8 cellular contexts compared by ENCODE assay signal in the genomic region with DNA sequence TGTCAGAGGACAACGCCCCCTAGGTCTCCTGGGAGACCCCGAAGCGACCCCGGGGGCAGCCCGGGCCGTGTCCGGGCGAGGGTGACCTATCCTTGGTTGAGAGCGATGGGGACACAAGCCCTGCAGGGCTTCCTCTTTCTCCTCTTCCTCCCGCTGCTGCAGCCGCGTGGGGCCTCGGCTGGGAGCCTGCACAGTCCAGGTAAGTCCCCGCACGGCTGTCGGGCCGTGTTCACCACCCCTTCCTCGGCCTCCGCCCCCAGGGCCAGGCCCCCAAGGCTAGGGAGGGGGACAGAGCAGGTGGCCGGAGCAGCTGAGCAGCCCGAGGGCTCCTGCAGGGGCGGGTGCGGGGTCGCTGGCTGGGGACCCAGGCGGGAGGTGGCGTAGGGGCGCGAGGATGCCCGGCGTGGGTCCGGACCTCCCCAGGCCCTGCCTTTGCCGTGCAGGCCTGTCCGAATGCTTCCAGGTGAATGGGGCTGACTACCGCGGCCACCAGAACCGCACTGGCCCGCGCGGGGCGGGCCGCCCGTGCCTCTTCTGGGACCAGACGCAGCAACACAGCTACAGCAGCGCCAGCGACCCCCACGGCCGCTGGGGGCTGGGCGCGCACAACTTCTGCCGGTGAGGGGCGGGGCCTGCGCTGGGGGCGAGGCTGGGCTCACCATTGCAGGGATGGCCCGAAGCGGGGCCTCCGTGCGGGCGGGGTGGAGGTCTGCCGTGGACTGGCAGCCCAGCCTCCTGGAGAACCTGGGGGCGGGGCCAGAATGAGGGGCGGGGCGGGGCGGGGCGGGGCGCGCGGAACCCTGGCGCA. TPM values are rescaled to one million over a fixed set of nuclear protein-coding genes. Genes with fewer than 3 reads are reported as not detected.
DNase-seq lines count a peak whose midpoint lies in the region; ATAC-seq and TF ChIP-seq lines count a peak whose summit lies in the region.

No MANE protein-coding gene starts in this region.

- no peaks in the 10 kb centered on the region for H3K4me1 ChIP-seq in BE2C
- peaks cover 5% of the 10 kb centered on the region for H3K4me1 ChIP-seq in endodermal cell (ENCODE audit: control insufficient read depth, insufficient read depth, low read length)

- H3K9me3 Mint-ChIP-seq in endodermal cell (no peaks in the 10 kb centered on the region), progenitor cell of endocrine pancreas (ENCODE audit: low read depth) (no peaks in the 10 kb centered on the region)

- H3K9me3 ChIP-seq in BE2C (no peaks in the 10 kb centered on the region), endodermal cell (ENCODE audit: control insufficient read depth, low read length) (no peaks in the 10 kb centered on the region)

- H3K4me3 ChIP-seq in BE2C (ENCODE audit: low read depth, low read length) (peak overlapping the region; percentile 81), endodermal cell (ENCODE audit: low read length) (peak overlapping the region; percentile 88)

- peak; percentile 99 for DNase-seq in BE2C
- DNase-seq in GM20000 (ENCODE audit: low spot score) = peak; percentile 93
- peak; percentile 34 for DNase-seq in NCI-H510A treated with DMSO at 0.1 percent for 48 hours (lab: John Stamatoyannopoulos, UW)
- peak; percentile 61 for DNase-seq in activated CD4-positive, CD25-positive, alpha-beta regulatory T cell treated with anti-CD3 and anti-CD28 coated beads, Interleukin-2, amount 50 U/mL, for 72 hours
- DNase-seq in endodermal cell = peak; percentile 99
- DNase-seq in progenitor cell of endocrine pancreas (ENCODE audit: low spot score, unreplicated experiment) = peak; percentile 69

- H3K36me3 ChIP-seq in BE2C (no peaks in the 10 kb centered on the region), endodermal cell (ENCODE audit: control insufficient read depth, insufficient read depth, low read length) (no peaks in the 10 kb centered on the region)

- 0 to 3% methylated on average over 32 to 68 of the region's 68 CpGs for WGBS in endodermal cell (ENCODE audit: insufficient coverage in 1 of 2, insufficient read length in 1 of 2), 2 experiments

- no peaks in the 10 kb centered on the region; the same call in 1 of the 2 replicates for H3K27me3 ChIP-seq in BE2C
- peaks cover 4% of the 10 kb centered on the region for H3K27me3 ChIP-seq in endodermal cell (ENCODE audit: control insufficient read depth, insufficient read depth, low read length, poor library complexity, severe bottlenecking)

- peak overlapping the region; percentile 68 for H3K4me3 Mint-ChIP-seq in endodermal cell
- H3K4me3 Mint-ChIP-seq in progenitor cell of endocrine pancreas (ENCODE audit: low read depth) = no peak overlapping the region

- peaks cover 2% of the 10 kb centered on the region for H3K4me1 Mint-ChIP-seq in endodermal cell
- peaks cover 2% of the 10 kb centered on the region for H3K4me1 Mint-ChIP-seq in progenitor cell of endocrine pancreas (ENCODE audit: low read depth)

- H3K27me3 Mint-ChIP-seq in endodermal cell (ENCODE audit: insufficient read depth) (peaks cover 53% of the 10 kb centered on the region), progenitor cell of endocrine pancreas (peaks cover 39% of the 10 kb centered on the region)

- TF ChIP-seq CTCF in BE2C (IDR thresholded peaks at IDR 0.05; ENCODE audit: low read depth, low read length) = no peak
- TF ChIP-seq CTCF in GM20000 (IDR thresholded peaks at IDR 0.05; ENCODE audit: extremely low read depth, missing control alignments) = no peak
- peak; percentile 61 for TF ChIP-seq CTCF in endodermal cell (conservative IDR thresholded peaks at IDR 0.05)
- peak; percentile 10 for TF ChIP-seq CTCF in progenitor cell of endocrine pancreas (IDR thresholded peaks at IDR 0.05; ENCODE audit: unreplicated experiment)

- H3K36me3 Mint-ChIP-seq in endodermal cell (ENCODE audit: low read depth) (peaks cover 4% of the 10 kb centered on the region), progenitor cell of endocrine pancreas (ENCODE audit: insufficient read depth) (no peaks in the 10 kb centered on the region)

- no peak overlapping the region for H3K27ac ChIP-seq in endodermal cell (ENCODE audit: low read depth, low read length)

- H3K27ac Mint-ChIP-seq in endodermal cell = no peak overlapping the region
- H3K27ac Mint-ChIP-seq in progenitor cell of endocrine pancreas = no peak overlapping the region

- ATAC-seq in GM21619 (IDR thresholded peaks at IDR 0.05; ENCODE audit: unreplicated experiment) (no peak), HG02623 (IDR thresholded peaks at IDR 0.05; ENCODE audit: unreplicated experiment) (no peak)

- H3K9ac ChIP-seq in endodermal cell (ENCODE audit: extremely low read depth, low read length, poor library complexity, severe bottlenecking) = peak overlapping the region; percentile 20

RNA-seq across cellular contexts. Expression of gene KREMEN2, which starts 0.5 kb away (rescaled TPM):
- polyA plus RNA-seq in BE2C (2012; ENCODE audit: insufficient read depth, insufficient read length, low read depth) = 9.3 TPM
- total RNA-seq in endodermal cell (1 to 10 TPM; 5.0 to 8.4 TPM), progenitor cell of endocrine pancreas (0.31 and 0.47 TPM in 2 replicates)
- 2.5 TPM for polyA plus RNA-seq in endodermal cell (2013, experiment 1 of 2)
- 3.9 TPM for polyA plus RNA-seq in endodermal cell (2013, experiment 2 of 2)

RNA-seq across cellular contexts. Expression of gene PAQR4, which starts 4.5 kb away (rescaled TPM):
- polyA plus RNA-seq in BE2C (2012; ENCODE audit: insufficient read depth, insufficient read length, low read depth) = 35.8 TPM
- 10 to 100 TPM; 30.5 to 32.0 TPM for total RNA-seq in endodermal cell
- polyA plus RNA-seq in endodermal cell (2013, experiment 1 of 2) = 26.0 TPM
- polyA plus RNA-seq in endodermal cell (2013, experiment 2 of 2) = 23.2 TPM
- total RNA-seq in progenitor cell of endocrine pancreas = 13.0 and 13.1 TPM in 2 replicates

RNA-seq across cellular contexts. Expression of gene PKMYT1, which starts 15.6 kb away (rescaled TPM):
- polyA plus RNA-seq in BE2C (2012; ENCODE audit: insufficient read depth, insufficient read length, low read depth) = 25.3 TPM
- total RNA-seq in endodermal cell (100 to 1,000 TPM in 1 of 2 donors, 10 to 100 TPM in 1; 88.5 to 101 TPM), progenitor cell of endocrine pancreas (33.7 and 36.5 TPM in 2 replicates)
- 42.5 TPM for polyA plus RNA-seq in endodermal cell (2013, experiment 1 of 2)
- 36.6 TPM for polyA plus RNA-seq in endodermal cell (2013, experiment 2 of 2)

RNA-seq across cellular contexts. Expression of gene CLDN9, which starts 48.1 kb away (rescaled TPM):
- 0.91 TPM for polyA plus RNA-seq in BE2C (2012; ENCODE audit: insufficient read depth, insufficient read length, low read depth)
- total RNA-seq in endodermal cell (under 1 TPM in 1 of 2 donors, not detected in 1; 0.18 TPM), progenitor cell of endocrine pancreas (2.2 and 2.9 TPM in 2 replicates)
- not detected for polyA plus RNA-seq in endodermal cell (2013, experiment 1 of 2)
- 0.12 TPM for polyA plus RNA-seq in endodermal cell (2013, experiment 2 of 2)

RNA-seq across cellular contexts. Expression of gene FLYWCH1, which starts 52.9 kb away (rescaled TPM):
- polyA plus RNA-seq in BE2C (2012; ENCODE audit: insufficient read depth, insufficient read length, low read depth) = 30.6 TPM
- total RNA-seq in endodermal cell = 10 to 100 TPM; 20.5 to 33.6 TPM
- 16.4 TPM for polyA plus RNA-seq in endodermal cell (2013, experiment 1 of 2)
- 17.2 TPM for polyA plus RNA-seq in endodermal cell (2013, experiment 2 of 2)
- 19.5 and 20.7 TPM in 2 replicates for total RNA-seq in progenitor cell of endocrine pancreas

Comparison
In these comparisons a context has a peak if more than half of its experiments do, and no peak if none do; other contexts are left out.
1. DNase-seq: peak in every context shown above with its lines; median percentile 99 in BE2C; 99 in endodermal cell; 93 in GM20000; 69 in progenitor cell of endocrine pancreas; 61 in activated CD4-positive, CD25-positive, alpha-beta regulatory T cell treated with anti-CD3 and anti-CD28 coated beads, Interleukin-2, amount 50 U/mL, for 72 hours; 34 in NCI-H510A treated with DMSO at 0.1 percent for 48 hours.
2. CTCF ChIP-seq: peak in endodermal cell (single experiment) and progenitor cell of endocrine pancreas (single experiment); none in BE2C (single experiment) and GM20000 (single experiment).